27 cellular contexts compared by ENCODE assay signal in the genomic region with DNA sequence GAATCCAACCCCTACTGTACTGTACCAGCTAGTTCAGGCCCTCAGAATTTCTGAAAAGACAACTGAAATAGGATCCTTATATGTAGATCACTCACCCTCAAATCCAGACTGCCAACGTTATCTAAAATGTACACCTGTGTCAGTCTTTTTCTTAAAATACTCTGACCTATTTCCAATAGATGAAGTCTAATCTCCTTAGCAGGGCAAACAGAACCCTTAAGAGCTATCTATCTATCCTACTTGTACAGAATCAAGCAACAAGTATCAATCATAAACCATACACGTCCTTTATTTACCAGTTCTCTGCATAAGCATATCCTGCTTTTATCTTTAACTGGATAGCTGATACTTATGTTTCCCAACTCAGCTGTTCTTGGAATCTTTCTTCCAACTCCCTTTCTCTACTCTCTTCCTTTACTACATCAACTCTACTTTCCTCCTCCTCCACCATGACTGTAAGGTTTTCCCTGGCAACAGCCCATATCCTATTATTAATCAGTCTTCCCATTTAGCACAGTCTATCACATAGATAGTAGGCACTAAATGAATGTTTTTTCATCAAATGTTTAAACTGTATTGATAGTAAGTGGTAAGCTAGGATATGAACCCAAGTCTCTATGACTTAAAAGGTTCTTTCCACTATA. TPM values are rescaled to one million over a fixed set of nuclear protein-coding genes. Genes with fewer than 3 reads are reported as not detected.
DNase-seq lines count a peak whose midpoint lies in the region; ATAC-seq, FAIRE-seq and TF ChIP-seq lines count a peak whose summit lies in the region.
"Had no signal": no experiment of that assay in that cellular context is flagged by ENCODE, and none has a peak within 500 bp of the region (broad histone marks: within the 10 kb centered on the region; RNA-seq: fewer than 3 reads in every experiment).

No MANE protein-coding gene starts in this region.

- H3K79me2 ChIP-seq in GM23248 (ENCODE audit: insufficient read depth) (peaks cover 71% of the 10 kb centered on the region), SU-DHL-6 (ENCODE audit: insufficient read depth, low read length) (peaks cover 53% of the 10 kb centered on the region)

- 94 to 100% methylated on average over 2 of the region's 2 CpGs for WGBS in GM23248 (ENCODE audit: low coverage in 1 of 2, low lambda C conversion rate in 2 of 2, missing lambda C conversion rate in 2 of 2), 2 experiments

- no peaks in the 10 kb centered on the region for H3K36me3 ChIP-seq in CD4-positive, CD25-positive, alpha-beta regulatory T cell (ENCODE audit: control insufficient read depth, insufficient read depth, low read length)
- 0 out of 2 replicates have a peak, but pooled peaks cover 5% of the 10 kb centered on the region for H3K36me3 ChIP-seq in GM23248 (ENCODE audit: low read depth)
- peaks cover 23% of the 10 kb centered on the region; the same call in 1 of the 2 replicates for H3K36me3 ChIP-seq in SU-DHL-6 (ENCODE audit: low read length)
- no peaks in the 10 kb centered on the region for H3K36me3 ChIP-seq in naive thymus-derived CD4-positive, alpha-beta T cell (ENCODE audit: control insufficient read depth in 2 of 3, insufficient read depth in 3 of 3, low read length in 3 of 3)
- H3K36me3 ChIP-seq: Peyer's patch had no signal

- peaks cover 61 to 88% of the 10 kb centered on the region in 2 experiments for H3K9me3 ChIP-seq in CD4-positive, CD25-positive, alpha-beta regulatory T cell (ENCODE audit: control insufficient read depth in 2 of 2, low read length in 2 of 2)
- H3K9me3 ChIP-seq in GM23248 (ENCODE audit: low read depth) (no peaks in the 10 kb centered on the region), SU-DHL-6 (ENCODE audit: insufficient read depth, low read length) (peaks cover 11% of the 10 kb centered on the region; the same call in 1 of the 2 replicates)
- H3K9me3 ChIP-seq in naive thymus-derived CD4-positive, alpha-beta T cell (ENCODE audit: control insufficient read depth in 2 of 3, low read length in 3 of 3): peaks cover 4 to 11% (median 5%) of the 10 kb centered on the region in 3 experiments

- in situ Hi-C loops in GM23248 (cut with MboI): no loop called here

- TF ChIP-seq CTCF in SU-DHL-6 (IDR thresholded peaks at IDR 0.05; ENCODE audit: insufficient read depth, low read length, poor library complexity, severe bottlenecking): no peak

- peak overlapping the region in 3 of 4 donors; percentile 7 to 33 (median 13) for H3K4me3 Mint-ChIP-seq in CD4-positive, CD25-positive, alpha-beta regulatory T cell
- H3K4me3 Mint-ChIP-seq in naive thymus-derived CD4-positive, alpha-beta T cell: peak overlapping the region in 9 of 10 donors; percentile 0 to 54 (median 14)
- H3K4me3 Mint-ChIP-seq: activated CD8-positive, alpha-beta memory T cell treated with anti-CD3 and anti-CD28 coated beads, Interleukin-2, amount 10 ng/mL, durations not matched to agents 7 days and 5 days; mesothelial cell of epicardium had no signal

- H3K36me3 Mint-ChIP-seq in CD4-positive, CD25-positive, alpha-beta regulatory T cell: peaks cover 24% of the 10 kb centered on the region
- peaks cover 26 to 42% (median 30%) of the 10 kb centered on the region in 5 donors for H3K36me3 Mint-ChIP-seq in naive thymus-derived CD4-positive, alpha-beta T cell

- peaks cover 9% of the 10 kb centered on the region; the same call in 1 of the 2 replicates for H4K20me1 ChIP-seq in GM23248 (ENCODE audit: insufficient read depth)
- no peaks in the 10 kb centered on the region for H4K20me1 ChIP-seq in SU-DHL-6 (ENCODE audit: low read depth, low read length)

- peaks cover 0 to 47% (median 29%) of the 10 kb centered on the region in 7 donors for H3K9me3 Mint-ChIP-seq in CD4-positive, CD25-positive, alpha-beta regulatory T cell
- H3K9me3 Mint-ChIP-seq in naive thymus-derived CD4-positive, alpha-beta T cell: peaks cover 16 to 71% (median 35%) of the 10 kb centered on the region in 11 donors

- no peak overlapping the region for H2AFZ ChIP-seq in GM23248
- no peak overlapping the region for H2AFZ ChIP-seq in SU-DHL-6 (ENCODE audit: low read depth, low read length, severe bottlenecking)

- intact Hi-C loops in naive thymus-derived CD4-positive, alpha-beta T cell (cut with micrococcal nuclease): loop anchor here (5.0 kb wide), 8 partner anchors 44 to 796 kb away; a partner anchor contains a TSS

- peaks cover 21% of the 10 kb centered on the region for H3K4me1 ChIP-seq in CD4-positive, CD25-positive, alpha-beta regulatory T cell (ENCODE audit: control insufficient read depth, insufficient read depth, low read length, poor library complexity, severe bottlenecking)
- H3K4me1 ChIP-seq in GM23248 (ENCODE audit: insufficient read depth): peaks cover 25% of the 10 kb centered on the region
- peaks cover 25% of the 10 kb centered on the region in 2 donors for H3K4me1 ChIP-seq in naive thymus-derived CD4-positive, alpha-beta T cell (ENCODE audit: control insufficient read depth in 2 of 2, insufficient read depth in 2 of 2, low read length in 2 of 2)

- no peak overlapping the region for H3K9ac ChIP-seq in GM23248
- no peak overlapping the region for H3K9ac ChIP-seq in SU-DHL-6 (ENCODE audit: low read length)

- H3K9me2 ChIP-seq in GM23248 (ENCODE audit: insufficient read depth) (no peaks in the 10 kb centered on the region), SU-DHL-6 (replicated peaks; ENCODE audit: insufficient read depth, low read length) (no peaks in the 10 kb centered on the region)

- no peak for ATAC-seq in CD4-positive, CD25-positive, alpha-beta regulatory T cell (ENCODE audit: low read depth in 2 of 2)
- no peak for ATAC-seq in naive thymus-derived CD4-positive, alpha-beta T cell
- no peak for ATAC-seq in HG03342 (IDR thresholded peaks at IDR 0.05; ENCODE audit: unreplicated experiment)
- ATAC-seq: activated CD8-positive, alpha-beta memory T cell treated with anti-CD3 and anti-CD28 coated beads, Interleukin-2, amount 10 ng/mL, durations not matched to agents 7 days and 5 days; left lobe of liver had no signal

- peaks cover 6% of the 10 kb centered on the region for H3K27me3 Mint-ChIP-seq in CD4-positive, CD25-positive, alpha-beta regulatory T cell
- no peaks in the 10 kb centered on the region for H3K27me3 Mint-ChIP-seq in naive thymus-derived CD4-positive, alpha-beta T cell
- H3K27me3 Mint-ChIP-seq: activated CD8-positive, alpha-beta memory T cell treated with anti-CD3 and anti-CD28 coated beads, Interleukin-2, amount 10 ng/mL, durations not matched to agents 7 days and 5 days had no signal

- H3K27ac Mint-ChIP-seq in CD4-positive, CD25-positive, alpha-beta regulatory T cell: peak overlapping the region in 1 of 3 donors; percentile 28
- no peak overlapping the region for H3K27ac Mint-ChIP-seq in naive thymus-derived CD4-positive, alpha-beta T cell
- H3K27ac Mint-ChIP-seq: activated CD8-positive, alpha-beta memory T cell treated with anti-CD3 and anti-CD28 coated beads, Interleukin-2, amount 10 ng/mL, durations not matched to agents 7 days and 5 days; mesothelial cell of epicardium had no signal

- H3K27me3 ChIP-seq in CD4-positive, CD25-positive, alpha-beta regulatory T cell (ENCODE audit: control insufficient read depth, insufficient read depth, low read length): no peaks in the 10 kb centered on the region
- no peaks in the 10 kb centered on the region for H3K27me3 ChIP-seq in GM23248 (replicated peaks; ENCODE audit: insufficient read depth)
- H3K27me3 ChIP-seq in SU-DHL-6 (ENCODE audit: low read length): no peaks in the 10 kb centered on the region
- H3K27me3 ChIP-seq in naive thymus-derived CD4-positive, alpha-beta T cell (ENCODE audit: control insufficient read depth in 2 of 2, insufficient read depth in 2 of 2, low read length in 2 of 2): no peaks in the 10 kb centered on the region
- H3K27me3 ChIP-seq: Peyer's patch had no signal

- H3K27ac ChIP-seq in CD4-positive, CD25-positive, alpha-beta regulatory T cell (ENCODE audit: insufficient read depth, low read length, poor library complexity, severe bottlenecking): no peak overlapping the region
- H3K27ac ChIP-seq in GM23248: no peak overlapping the region
- no peak overlapping the region for H3K27ac ChIP-seq in SU-DHL-6 (ENCODE audit: low read depth, low read length)
- no peak overlapping the region for H3K27ac ChIP-seq in naive thymus-derived CD4-positive, alpha-beta T cell (ENCODE audit: low read depth, low read length)
- H3K27ac ChIP-seq: esophagus squamous epithelium, Peyer's patch, transverse colon had no signal

- DNase-seq in CD4-positive, CD25-positive, alpha-beta regulatory T cell: no peak
- DNase-seq in GM23248: no peak
- DNase-seq in naive thymus-derived CD4-positive, alpha-beta T cell: no peak
- DNase-seq in GM12891 (ENCODE audit: insufficient read length, low spot score): no peak
- DNase-seq in DMS53 treated with DMSO at 0.1 percent for 48 hours (lab: John Stamatoyannopoulos, UW; ENCODE audit: unreplicated experiment): no peak
- DNase-seq in urothelium cell line (ENCODE audit: low spot score): no peak
- DNase-seq: activated CD8-positive, alpha-beta memory T cell treated with anti-CD3 and anti-CD28 coated beads, Interleukin-2, amount 10 ng/mL, durations not matched to agents 7 days and 5 days; activated gamma-delta T cell; aorta; cerebellar nuclear complex; effector CD8-positive, alpha-beta T cell; EL; esophagus squamous epithelium; NCI-H1436; NCI-H748 treated with DMSO at 0.1 percent for 48 hours; occipital lobe; Peyer's patch; retina; stimulated activated naive CD4-positive, alpha-beta T cell; T1000; transverse colon had no signal

- H3F3A ChIP-seq in GM23248 (ENCODE audit: insufficient read depth) (peaks cover 18% of the 10 kb centered on the region), SU-DHL-6 (ENCODE audit: insufficient read depth) (peaks cover 9% of the 10 kb centered on the region)

- FAIRE-seq in GM12891 (lab: Jason Lieb, UNC): no peak
- FAIRE-seq in urothelium cell line (lab: Jason Lieb, UNC): no peak
- FAIRE-seq: GM18507, H1 had no signal

- CTCF ChIA-PET in naive thymus-derived CD4-positive, alpha-beta T cell (lab: Charles Lee): interaction anchor here (1.1 to 1.5 kb wide), 2 partner anchors 178 to 180 kb away, joined by 3 to 4 read pairs; no protein-coding TSS in a partner anchor

- peaks cover 19 to 47% (median 31%) of the 10 kb centered on the region in 4 donors for H3K4me1 Mint-ChIP-seq in CD4-positive, CD25-positive, alpha-beta regulatory T cell
- peaks cover 29 to 50% (median 35%) of the 10 kb centered on the region in 7 donors for H3K4me1 Mint-ChIP-seq in naive thymus-derived CD4-positive, alpha-beta T cell

- POLR2A ChIA-PET in naive thymus-derived CD4-positive, alpha-beta T cell (lab: Charles Lee): interaction anchor here (0.9 to 2.2 kb wide), 3 partner anchors 8 to 173 kb away, joined by 3 to 5 read pairs (median 4); a partner anchor contains a TSS

- peak overlapping the region; percentile 4 for H3K4me3 ChIP-seq in CD4-positive, CD25-positive, alpha-beta regulatory T cell (ENCODE audit: low read depth, low read length)
- peak overlapping the region; percentile 91 for H3K4me3 ChIP-seq in GM23248
- H3K4me3 ChIP-seq in SU-DHL-6 (ENCODE audit: insufficient read depth, low read length, poor library complexity, severe bottlenecking): no peak overlapping the region
- H3K4me3 ChIP-seq in naive thymus-derived CD4-positive, alpha-beta T cell (ENCODE audit: low read length): no peak overlapping the region
- H3K4me3 ChIP-seq: esophagus squamous epithelium, Peyer's patch, transverse colon had no signal

- no peak for TF ChIP-seq POLR2A in GM12891 (IDR thresholded peaks at IDR 0.05; ENCODE audit: low read depth, low read length)

- H3K4me2 ChIP-seq in GM23248 (ENCODE audit: unreplicated experiment): peak overlapping the region; percentile 97
- peak overlapping the region; percentile 73 for H3K4me2 ChIP-seq in SU-DHL-6 (ENCODE audit: low read depth, low read length, poor library complexity, severe bottlenecking)

RNA-seq across cellular contexts. Expression of a gene that starts 2.8 kb away (rescaled TPM):
- total RNA-seq in CD4-positive, CD25-positive, alpha-beta regulatory T cell: 3.6 TPM
- polyA plus RNA-seq in CD4-positive, CD25-positive, alpha-beta regulatory T cell: 10 to 100 TPM; 17.0 to 21.1 (median 18.5) TPM
- total RNA-seq in GM23248 (2014; rRNA removed; shearing (Covaris generic)): 17.3 and 19.2 TPM in 2 replicates
- polyA plus RNA-seq in GM23248 (2016; fragmentation: Nextera tagmentation; extraction: Ambion mirVana): 18.0 and 18.6 TPM in 2 replicates
- total RNA-seq in naive thymus-derived CD4-positive, alpha-beta T cell: 10 to 100 TPM in 3 of 5 experiments, 1 to 10 TPM in 2; 7.9 to 25.8 (median 17.3) TPM
- 10 to 100 TPM; 20.2 to 24.4 TPM for polyA plus RNA-seq in naive thymus-derived CD4-positive, alpha-beta T cell
- polyA plus RNA-seq in GM12891 (2012; ENCODE audit: low read depth, missing spikeins): 6.9 TPM

Comparison
In these comparisons a context has a peak if more than half of its experiments do, and no peak if none do; other contexts are left out.
1. H3K4me3 ChIP-seq: peak in CD4-positive, CD25-positive, alpha-beta regulatory T cell (single experiment) and GM23248 (single experiment); none in SU-DHL-6 (single experiment) and naive thymus-derived CD4-positive, alpha-beta T cell (single experiment).